Comparison of ENCODE assay signal across 10 cellular contexts in genomic region chr1:232943679-232944252, GRCh38. TPM values are rescaled to one million over a fixed set of nuclear protein-coding genes. Genes with fewer than 3 reads are reported as not detected.
DNase-seq lines count a peak whose midpoint lies in the region; ATAC-seq and TF ChIP-seq lines count a peak whose summit lies in the region.
"Had no signal": no experiment of that assay in that cellular context is flagged by ENCODE, and none has a peak within 500 bp of the region (broad histone marks: within the 10 kb centered on the region; RNA-seq: fewer than 3 reads in every experiment).

No MANE protein-coding gene starts in this region.

- CTCF ChIA-PET in activated CD4-positive, alpha-beta T cell treated with anti-CD3 and anti-CD28 coated beads, Interleukin-2, amount 10 ng/mL, durations not matched to agents 7 days and 5 days (lab: Charles Lee), result interaction anchor here (1.1 kb wide), 1 partner anchor 9 kb away, joined by 5 read pairs; no protein-coding TSS in a partner anchor

- H3K27ac Mint-ChIP-seq in activated CD4-positive, alpha-beta T cell treated with anti-CD3 and anti-CD28 coated beads, Interleukin-2, amount 10 ng/mL, durations not matched to agents 7 days and 5 days, result peak overlapping the region; percentile 46

- peaks cover 1% of the 10 kb centered on the region for H3K36me3 Mint-ChIP-seq in activated CD4-positive, alpha-beta T cell treated with anti-CD3 and anti-CD28 coated beads, Interleukin-2, amount 10 ng/mL, durations not matched to agents 7 days and 5 days (ENCODE audit: low read depth)

- peak; percentile 65 for ATAC-seq in HG02642 (IDR thresholded peaks at IDR 0.05; ENCODE audit: poor library complexity, unreplicated experiment)
- ATAC-seq: A549 had no signal

- H3K79me2 ChIP-seq in osteoblast (ENCODE audit: insufficient read depth, low read length), result no peaks in the 10 kb centered on the region

- H3K4me1 ChIP-seq in osteoblast (ENCODE audit: insufficient read depth, low read length), result no peaks in the 10 kb centered on the region
- H3K4me1 ChIP-seq: A549 had no signal

- no peak overlapping the region for H3K4me2 ChIP-seq in osteoblast (ENCODE audit: insufficient read depth, low read length)
- H3K4me2 ChIP-seq: A549 had no signal

- H3K36me3 ChIP-seq in osteoblast (ENCODE audit: insufficient read depth, low read length), result no peaks in the 10 kb centered on the region

- no peaks in the 10 kb centered on the region for H3K9me3 ChIP-seq in osteoblast (ENCODE audit: low read depth, low read length)
- H3K9me3 ChIP-seq: A549 had no signal

- H4K20me1 ChIP-seq in osteoblast (ENCODE audit: insufficient read depth, low read length), result no peaks in the 10 kb centered on the region

- no peak overlapping the region for H3K4me3 ChIP-seq in osteoblast (ENCODE audit: insufficient read depth, low read length)
- H3K4me3 ChIP-seq: A549 had no signal

- H3K9me3 Mint-ChIP-seq in activated CD4-positive, alpha-beta T cell treated with anti-CD3 and anti-CD28 coated beads, Interleukin-2, amount 10 ng/mL, durations not matched to agents 7 days and 5 days, result no peaks in the 10 kb centered on the region

- no peak overlapping the region for H3K4me3 Mint-ChIP-seq in activated CD4-positive, alpha-beta T cell treated with anti-CD3 and anti-CD28 coated beads, Interleukin-2, amount 10 ng/mL, durations not matched to agents 7 days and 5 days

- DNase-seq in activated CD4-positive, alpha-beta T cell treated with anti-CD3 and anti-CD28 coated beads for 4 hours, result peak; percentile 24 to 63
- DNase-seq in activated CD4-positive, alpha-beta T cell treated with anti-CD3 and anti-CD28 coated beads for 1 hour, result no peak
- DNase-seq in activated CD4-positive, alpha-beta T cell treated with anti-CD3 and anti-CD28 coated beads, Interleukin-2, amount 10 ng/mL, durations not matched to agents 7 days and 5 days, result no peak
- peak; percentile 6 for DNase-seq in stimulated activated CD4-positive, alpha-beta T cell treated with anti-CD3 and anti-CD28 coated beads, Interleukin-4, amount 100 ng/mL, for 1 hour
- DNase-seq in osteoblast (ENCODE audit: insufficient read length, low spot score, missing footprints), result no peak
- DNase-seq in NCI-H82 treated with DMSO at 0.1 percent for 48 hours (lab: John Stamatoyannopoulos, UW; ENCODE audit: unreplicated experiment), result no peak
- no peak for DNase-seq in NCI-H1694 (lab: John Stamatoyannopoulos, UW)
- DNase-seq: KG1 had no signal

- POLR2A ChIA-PET in activated CD4-positive, alpha-beta T cell treated with anti-CD3 and anti-CD28 coated beads, Interleukin-2, amount 10 ng/mL, durations not matched to agents 7 days and 5 days (lab: Charles Lee), result interaction anchor here (0.8 kb wide), 2 partner anchors 20 to 195 kb away, joined by 3 read pairs; no protein-coding TSS in a partner anchor

- H2AFZ ChIP-seq in osteoblast (ENCODE audit: low read length), result no peak overlapping the region

- peaks cover 19% of the 10 kb centered on the region for H3K4me1 Mint-ChIP-seq in activated CD4-positive, alpha-beta T cell treated with anti-CD3 and anti-CD28 coated beads, Interleukin-2, amount 10 ng/mL, durations not matched to agents 7 days and 5 days

- no peak for TF ChIP-seq CTCF in osteoblast (IDR thresholded peaks at IDR 0.05; ENCODE audit: extremely low read depth, low read depth, low read length)

- H3K27me3 Mint-ChIP-seq in activated CD4-positive, alpha-beta T cell treated with anti-CD3 and anti-CD28 coated beads, Interleukin-2, amount 10 ng/mL, durations not matched to agents 7 days and 5 days, result no peaks in the 10 kb centered on the region

- no peaks in the 10 kb centered on the region for H3K27me3 ChIP-seq in osteoblast (ENCODE audit: insufficient read depth, low read length)

- no peak overlapping the region for H3K27ac ChIP-seq in osteoblast (ENCODE audit: low read depth, low read length)
- H3K27ac ChIP-seq: A549 had no signal

RNA-seq across cellular contexts. Expression of gene NTPCR, which starts 6.6 kb away (rescaled TPM):
- 10 to 100 TPM; 36.9 to 45.8 TPM for total RNA-seq in activated CD4-positive, alpha-beta T cell treated with anti-CD3 and anti-CD28 coated beads, Interleukin-2, amount 10 ng/mL, durations not matched to agents 7 days and 5 days
- total RNA-seq in osteoblast, result 15.6 and 26.5 TPM in 2 replicates

Comparison
In these comparisons a context has a peak if more than half of its experiments do, and no peak if none do; other contexts are left out.
1. DNase-seq: peak in activated CD4-positive, alpha-beta T cell treated with anti-CD3 and anti-CD28 coated beads for 4 hours (2 of 2) and stimulated activated CD4-positive, alpha-beta T cell treated with anti-CD3 and anti-CD28 coated beads, Interleukin-4, amount 100 ng/mL, for 1 hour (single experiment); none in activated CD4-positive, alpha-beta T cell treated with anti-CD3 and anti-CD28 coated beads for 1 hour (single experiment), activated CD4-positive, alpha-beta T cell treated with anti-CD3 and anti-CD28 coated beads, Interleukin-2, amount 10 ng/mL, durations not matched to agents 7 days and 5 days (single experiment), osteoblast (single experiment), NCI-H82 treated with DMSO at 0.1 percent for 48 hours (single experiment) and NCI-H1694 (single experiment).